Comparison of ENCODE assay signal across 27 cellular contexts in genomic region chr3:4309476-4310121, GRCh38. TPM values are rescaled to one million over a fixed set of nuclear protein-coding genes. Genes with fewer than 3 reads are reported as not detected.
DNase-seq lines count a peak whose midpoint lies in the region; ATAC-seq, FAIRE-seq and TF ChIP-seq lines count a peak whose summit lies in the region.
"Had no signal": no experiment of that assay in that cellular context is flagged by ENCODE, and none has a peak within 500 bp of the region (broad histone marks: within the 10 kb centered on the region; RNA-seq: fewer than 3 reads in every experiment).

No MANE protein-coding gene starts in this region.

- H3K4me3 ChIP-seq in GM23338 (no peak overlapping the region), Loucy (ENCODE audit: low read length, poor library complexity, severe bottlenecking) (no peak overlapping the region), H1 (ENCODE audit: extremely low read depth in 1 of 4, insufficient read depth in 2 of 4, low read depth in 3 of 4, low read length in 4 of 4) (no peak overlapping the region; a peak in 1 of 8 replicates), prostate gland (no peak overlapping the region), foreskin fibroblast (ENCODE audit: low read depth in 1 of 2, low read length in 2 of 2) (no peak overlapping the region)
- H3K4me3 ChIP-seq in CD8-positive, alpha-beta memory T cell (ENCODE audit: low read length) = no peak overlapping the region
- H3K4me3 ChIP-seq: adrenal gland, esophagus muscularis mucosa, gastrocnemius medialis, neural progenitor cell, SJCRH30, tibial nerve had no signal

- H3K18ac ChIP-seq in H1 (ENCODE audit: extremely low read depth, low read length) = no peak overlapping the region

- H3F3A ChIP-seq in GM23338 (replicated peaks; ENCODE audit: low read depth) (no peaks in the 10 kb centered on the region), Loucy (ENCODE audit: low read depth) (no peaks in the 10 kb centered on the region; the same call in 1 of the 2 replicates)

- no peak for FAIRE-seq in H1 (lab: Jason Lieb, UNC)
- FAIRE-seq: islet of Langerhans had no signal

- intact Hi-C loops in prostate gland (cut with DNase I) = loop anchor here (5.0 kb wide), 1 partner anchor 183 kb away; the partner anchor contains the start of gene ITPR1

- TF ChIP-seq RAD21 in H1 (IDR thresholded peaks at IDR 0.05 in 1 of 2, conservative IDR thresholded peaks at IDR 0.05 in 1 of 2; ENCODE audit: low read depth in 2 of 2, low read length in 2 of 2) = no peak

- H2AFZ ChIP-seq in GM23338 (no peak overlapping the region), Loucy (ENCODE audit: low read length) (no peak overlapping the region), H1 (ENCODE audit: low read length) (no peak overlapping the region)
- H2AFZ ChIP-seq: neural progenitor cell had no signal

- WGBS in H1 (ENCODE audit: extremely low coverage in 1 of 2, insufficient coverage in 1 of 2, insufficient read length in 1 of 2, insufficient replicate concordance in 2 of 2, low coverage in 1 of 2, low lambda C conversion rate in 2 of 2, missing lambda C conversion rate in 1 of 2), 2 experiments = 75% methylated on average over 3 of the region's 3 CpGs; no CpG with 5 or more reads in 1 of the 2 experiments
- 77% methylated on average over 3 of the region's 3 CpGs for WGBS in prostate gland

- no peaks in the 10 kb centered on the region for H3K9me3 Mint-ChIP-seq in GM23338
- H3K9me3 Mint-ChIP-seq in immature natural killer cell = no peaks in the 10 kb centered on the region
- H3K9me3 Mint-ChIP-seq in CD8-positive, alpha-beta memory T cell = no peaks in the 10 kb centered on the region
- H3K9me3 Mint-ChIP-seq: activated T-cell treated with anti-CD3 and anti-CD28 coated beads, Interleukin-2, amount 50 U/mL, for 24 hours; CD4-positive, alpha-beta memory T cell; endodermal cell; stimulated activated naive CD8-positive, alpha-beta T cell treated with anti-CD3 and anti-CD28 coated beads, Interleukin-15, Interleukin-2, amounts not matched to agents 100 ng/mL and 50 ng/mL, for 24 hours had no signal

- no peaks in the 10 kb centered on the region for H3K27me3 ChIP-seq in GM23338 (ENCODE audit: insufficient read depth)
- H3K27me3 ChIP-seq in Loucy (ENCODE audit: insufficient read depth, low read length, poor library complexity, severe bottlenecking) = no peaks in the 10 kb centered on the region
- H3K27me3 ChIP-seq in H1 (replicated peaks in 1 of 4; ENCODE audit: control insufficient read depth in 3 of 4, extremely low read depth in 1 of 4, insufficient read depth in 3 of 4, low read length in 3 of 4) = no peaks in the 10 kb centered on the region
- no peaks in the 10 kb centered on the region for H3K27me3 ChIP-seq in prostate gland (replicated peaks; ENCODE audit: insufficient read depth)
- H3K27me3 ChIP-seq in CD8-positive, alpha-beta memory T cell (ENCODE audit: insufficient read depth, low read length, poor library complexity, severe bottlenecking) = no peaks in the 10 kb centered on the region
- H3K27me3 ChIP-seq: adrenal gland, esophagus muscularis mucosa, gastrocnemius medialis, neural progenitor cell, SJCRH30, tibial nerve had no signal

- no peak overlapping the region for H3K4ac ChIP-seq in H1 (replicated peaks; ENCODE audit: insufficient read length, low read depth, low read length)

- H3K79me1 ChIP-seq in H1 (ENCODE audit: low read depth, low read length) = no peaks in the 10 kb centered on the region

- no peak overlapping the region; the same call in 1 of the 2 replicates for H2BK5ac ChIP-seq in H1 (ENCODE audit: low read depth, low read length)

- no peak overlapping the region for H3K14ac ChIP-seq in H1 (ENCODE audit: insufficient read length)

- no peak overlapping the region for H2BK12ac ChIP-seq in H1 (ENCODE audit: low read depth, low read length)

- no peak overlapping the region for H2BK20ac ChIP-seq in H1 (ENCODE audit: low read length)

- H3K9me3 ChIP-seq in Loucy (ENCODE audit: insufficient read depth, low read depth, low read length) = no peaks in the 10 kb centered on the region
- no peaks in the 10 kb centered on the region for H3K9me3 ChIP-seq in H1 (ENCODE audit: insufficient read depth in 2 of 2, low read depth in 1 of 2, low read length in 1 of 2)
- H3K9me3 ChIP-seq in prostate gland = no peaks in the 10 kb centered on the region
- no peaks in the 10 kb centered on the region for H3K9me3 ChIP-seq in CD8-positive, alpha-beta memory T cell (ENCODE audit: low read length)
- H3K9me3 ChIP-seq: adrenal gland, esophagus muscularis mucosa, gastrocnemius medialis, SJCRH30, tibial nerve had no signal

- no peak overlapping the region for H3K27ac ChIP-seq in GM23338 (ENCODE audit: low read depth)
- 0 out of 2 replicates have a peak overlapping the region, but pooled peaks have one; percentile 6 for H3K27ac ChIP-seq in H1 (ENCODE audit: low read depth, low read length)
- peak overlapping the region; percentile 5 to 41 for H3K27ac ChIP-seq in prostate gland
- H3K27ac ChIP-seq in CD8-positive, alpha-beta memory T cell (ENCODE audit: low read depth, low read length) = no peak overlapping the region
- H3K27ac ChIP-seq: adrenal gland, gastrocnemius medialis, neural progenitor cell, SJCRH30 had no signal

- no peak overlapping the region for H2BK120ac ChIP-seq in H1 (replicated peaks; ENCODE audit: low read depth, low read length)

- CTCF ChIA-PET in H1 (lab: Charles Lee; ENCODE audit: partially characterized antibody) = interaction anchor here (1.2 kb wide), 1 partner anchor 1138 kb away, joined by 3 read pairs; no protein-coding TSS in a partner anchor
- CTCF ChIA-PET in CD8-positive, alpha-beta memory T cell (lab: Charles Lee) = no interaction called here

- TF ChIP-seq EP300 in H1 (IDR thresholded peaks at IDR 0.05; ENCODE audit: borderline replicate concordance in 1 of 2, low read depth in 2 of 2, low read length in 2 of 2) = no peak

- H3K36me3 Mint-ChIP-seq in GM23338 (ENCODE audit: low read depth) (peaks cover 23% of the 10 kb centered on the region; the same call in 2 of the 3 replicates), immature natural killer cell (peaks cover 0 to 11% (median 0%) of the 10 kb centered on the region in 3 donors)
- peaks cover 0 to 32% (median 8%) of the 10 kb centered on the region in 3 donors for H3K36me3 Mint-ChIP-seq in CD8-positive, alpha-beta memory T cell

- H3K4me1 Mint-ChIP-seq in GM23338 (peaks cover 57% of the 10 kb centered on the region), immature natural killer cell (peaks cover 3 to 17% of the 10 kb centered on the region in 2 donors)
- H3K4me1 Mint-ChIP-seq in CD8-positive, alpha-beta memory T cell = peaks cover 8 to 30% (median 26%) of the 10 kb centered on the region in 3 donors

- H3K4me3 Mint-ChIP-seq in GM23338 = no peak overlapping the region
- H3K4me3 Mint-ChIP-seq in immature natural killer cell = no peak overlapping the region
- H3K4me3 Mint-ChIP-seq in CD8-positive, alpha-beta memory T cell = no peak overlapping the region
- H3K4me3 Mint-ChIP-seq: activated CD4-positive, alpha-beta T cell treated with anti-CD3 and anti-CD28 coated beads for 36 hours; activated T-cell treated with anti-CD3 and anti-CD28 coated beads, Interleukin-2, amount 50 U/mL, for 24 hours; brain; CD4-positive, alpha-beta memory T cell; endodermal cell; neural progenitor cell; stimulated activated naive CD8-positive, alpha-beta T cell treated with anti-CD3 and anti-CD28 coated beads, Interleukin-15, Interleukin-2, amounts not matched to agents 100 ng/mL and 50 ng/mL, for 24 hours had no signal

- H3K4me2 ChIP-seq in GM23338 = peak overlapping the region; percentile 61
- peak overlapping the region; percentile 80 for H3K4me2 ChIP-seq in Loucy (ENCODE audit: low read depth, low read length, poor library complexity, severe bottlenecking)
- H3K4me2 ChIP-seq in H1 (ENCODE audit: insufficient read depth in 1 of 2, low read depth in 2 of 2, low read length in 2 of 2) = peak overlapping the region in 1 of 2 experiments; percentile 57; a peak in 2 of 4 replicates
- H3K4me2 ChIP-seq: neural progenitor cell had no signal

- H3K9ac ChIP-seq in Loucy (ENCODE audit: low read depth, low read length, poor library complexity, severe bottlenecking) (peak overlapping the region; percentile 8), H1 (replicated peaks in 1 of 4; ENCODE audit: extremely low read depth in 1 of 4, low read depth in 3 of 4, low read length in 3 of 4) (no peak overlapping the region)
- H3K9ac ChIP-seq: neural progenitor cell had no signal

- H3K27me3 Mint-ChIP-seq in GM23338 (ENCODE audit: insufficient read depth, low read depth, poor library complexity) (no peaks in the 10 kb centered on the region), immature natural killer cell (ENCODE audit: low read depth in 3 of 3) (no peaks in the 10 kb centered on the region)
- H3K27me3 Mint-ChIP-seq in CD8-positive, alpha-beta memory T cell = no peaks in the 10 kb centered on the region
- H3K27me3 Mint-ChIP-seq: activated CD4-positive, alpha-beta T cell treated with anti-CD3 and anti-CD28 coated beads for 36 hours; activated T-cell treated with anti-CD3 and anti-CD28 coated beads, Interleukin-2, amount 50 U/mL, for 24 hours; CD4-positive, alpha-beta memory T cell; stimulated activated naive CD8-positive, alpha-beta T cell treated with anti-CD3 and anti-CD28 coated beads, Interleukin-15, Interleukin-2, amounts not matched to agents 100 ng/mL and 50 ng/mL, for 24 hours had no signal

- no peak overlapping the region; the same call in 1 of the 2 replicates for H3K27ac Mint-ChIP-seq in GM23338
- no peak overlapping the region for H3K27ac Mint-ChIP-seq in immature natural killer cell
- no peak overlapping the region for H3K27ac Mint-ChIP-seq in CD8-positive, alpha-beta memory T cell
- H3K27ac Mint-ChIP-seq: activated T-cell treated with anti-CD3 and anti-CD28 coated beads, Interleukin-2, amount 50 U/mL, for 24 hours; brain; CD4-positive, alpha-beta memory T cell; endodermal cell; neural progenitor cell; stimulated activated naive CD8-positive, alpha-beta T cell treated with anti-CD3 and anti-CD28 coated beads, Interleukin-15, Interleukin-2, amounts not matched to agents 100 ng/mL and 50 ng/mL, for 24 hours had no signal

- ATAC-seq in GM23338 (no peak), HG03469 (IDR thresholded peaks at IDR 0.05; ENCODE audit: unreplicated experiment) (no peak)
- ATAC-seq: activated CD4-positive, alpha-beta T cell treated with anti-CD3 and anti-CD28 coated beads for 36 hours; gastrocnemius medialis had no signal

- H2AK5ac ChIP-seq in H1 (ENCODE audit: low read depth, low read length) = no peak overlapping the region

- POLR2A ChIA-PET in H1 (lab: Charles Lee; ENCODE audit: partially characterized antibody) = no interaction called here
- POLR2A ChIA-PET in CD8-positive, alpha-beta memory T cell (lab: Charles Lee) = no interaction called here

- TF ChIP-seq POLR2A in H1 (IDR thresholded peaks at IDR 0.05; ENCODE audit: control extremely low read depth in 1 of 2, low read depth in 2 of 2, low read length in 2 of 2) = no peak
- no peak for TF ChIP-seq POLR2A in prostate gland (IDR thresholded peaks at IDR 0.05)

- H3K4me1 ChIP-seq in GM23338 (ENCODE audit: insufficient read depth) = peaks cover 48% of the 10 kb centered on the region
- H3K4me1 ChIP-seq in Loucy (ENCODE audit: insufficient read depth, low read length, poor library complexity, severe bottlenecking) = peaks cover 66% of the 10 kb centered on the region
- peaks cover 1 to 13% (median 8%) of the 10 kb centered on the region in 4 experiments; a peak in 3 of 7 replicates for H3K4me1 ChIP-seq in H1 (replicated peaks in 1 of 4; ENCODE audit: control insufficient read depth in 3 of 4, insufficient read depth in 4 of 4, low read length in 3 of 4)
- peaks cover 13% of the 10 kb centered on the region for H3K4me1 ChIP-seq in prostate gland (replicated peaks)
- H3K4me1 ChIP-seq in CD8-positive, alpha-beta memory T cell (ENCODE audit: insufficient read depth, low read length) = peaks cover 2% of the 10 kb centered on the region
- H3K4me1 ChIP-seq: SJCRH30 had no signal

- TF ChIP-seq CTCF in GM23338 (conservative IDR thresholded peaks at IDR 0.05; ENCODE audit: low read depth in 2 of 2) = no peak
- TF ChIP-seq CTCF in Loucy (conservative IDR thresholded peaks at IDR 0.05; ENCODE audit: low read length) = no peak
- no peak for TF ChIP-seq CTCF in H1 (IDR thresholded peaks at IDR 0.05; ENCODE audit: control extremely low read depth in 1 of 3, insufficient read depth in 1 of 3, low read depth in 1 of 3, low read length in 3 of 3)
- no peak for TF ChIP-seq CTCF in prostate gland (IDR thresholded peaks at IDR 0.05)
- no peak for TF ChIP-seq CTCF in foreskin fibroblast (IDR thresholded peaks at IDR 0.05; ENCODE audit: low read depth, low read length)

- no peak overlapping the region for H4K8ac ChIP-seq in H1 (ENCODE audit: extremely low read depth, insufficient read depth, low read length)

- H3K23me2 ChIP-seq in H1 (ENCODE audit: low read depth, low read length) = no peaks in the 10 kb centered on the region; the same call in 1 of the 2 replicates

- H3K36me3 ChIP-seq in GM23338 (ENCODE audit: insufficient read depth) (0 out of 2 replicates have a peak, but pooled peaks cover 1% of the 10 kb centered on the region), Loucy (ENCODE audit: insufficient read depth, low read length) (peaks cover 6% of the 10 kb centered on the region; the same call in 1 of the 2 replicates), H1 (ENCODE audit: control insufficient read depth in 2 of 4, insufficient read depth in 4 of 4, low read length in 3 of 4) (peaks cover 0 to 22% (median 7%) of the 10 kb centered on the region in 4 experiments; a peak in 4 of 8 replicates), prostate gland (no peaks in the 10 kb centered on the region)
- H3K36me3 ChIP-seq in CD8-positive, alpha-beta memory T cell (ENCODE audit: insufficient read depth, low read length) = no peaks in the 10 kb centered on the region
- H3K36me3 ChIP-seq: adrenal gland, gastrocnemius medialis had no signal

- no peak for DNase-seq in GM23338 (ENCODE audit: low spot score)
- DNase-seq in H1 (ENCODE audit: low read depth in 1 of 2, low spot score in 2 of 2) = no peak
- DNase-seq in prostate gland (ENCODE audit: low spot score) = no peak
- no peak for DNase-seq in foreskin fibroblast
- no peak for DNase-seq in immature natural killer cell
- no peak for DNase-seq in CD8-positive, alpha-beta memory T cell
- DNase-seq: activated CD4-positive, alpha-beta T cell treated with anti-CD3 and anti-CD28 coated beads for 36 hours; activated naive CD4-positive, alpha-beta T cell; activated T-cell treated with anti-CD3 and anti-CD28 coated beads, Interleukin-2, amount 50 U/mL, for 24 hours; adrenal gland; CD4-positive, alpha-beta memory T cell; endodermal cell; gastrocnemius medialis; hippocampal formation; IMR-90; NCI-H146; NCI-H510A; SJCRH30; stimulated activated CD4-positive, alpha-beta T cell treated with anti-CD3 and anti-CD28 coated beads, Interleukin-15, amount 100 ng/mL, for 24 hours had no signal

- H3K9me2 ChIP-seq in GM23338 (ENCODE audit: insufficient read depth) (no peaks in the 10 kb centered on the region), Loucy (replicated peaks; ENCODE audit: low read depth, low read length) (no peaks in the 10 kb centered on the region)

- no peak overlapping the region for H3K56ac ChIP-seq in H1 (replicated peaks; ENCODE audit: insufficient read length, low read depth, low read length)

- H4K91ac ChIP-seq in H1 (replicated peaks; ENCODE audit: insufficient read length, low read length) = no peak overlapping the region

- H2BK15ac ChIP-seq in H1 (ENCODE audit: low read length) = no peak overlapping the region

- no peaks in the 10 kb centered on the region; the same call in 1 of the 2 replicates for H4K20me1 ChIP-seq in GM23338 (replicated peaks; ENCODE audit: insufficient read depth)
- no peaks in the 10 kb centered on the region for H4K20me1 ChIP-seq in Loucy (ENCODE audit: insufficient read depth, low read length, poor library complexity, severe bottlenecking)
- no peaks in the 10 kb centered on the region for H4K20me1 ChIP-seq in H1 (replicated peaks in 1 of 2; ENCODE audit: control insufficient read depth in 1 of 2, insufficient read depth in 2 of 2, low read length in 2 of 2)

- H3K79me2 ChIP-seq in GM23338 (replicated peaks; ENCODE audit: insufficient read depth) (peaks cover 49% of the 10 kb centered on the region), Loucy (ENCODE audit: insufficient read depth, low read length) (peaks cover 65% of the 10 kb centered on the region), H1 (ENCODE audit: control insufficient read depth in 1 of 2, insufficient read depth in 2 of 2, low read length in 2 of 2) (peaks cover 0 to 22% of the 10 kb centered on the region in 2 experiments; a peak in 2 of 4 replicates)

- no peak overlapping the region for H3K23ac ChIP-seq in H1 (ENCODE audit: insufficient read length)

- no peak overlapping the region for H4K5ac ChIP-seq in H1 (ENCODE audit: insufficient read length, low read depth, low read length)

RNA-seq across cellular contexts. Expression of gene SETMAR, which starts 6.4 kb away (rescaled TPM):
- total RNA-seq in GM23338 (2014; rRNA removed; shearing (Covaris generic)) = 14.6 and 19.8 TPM in 2 replicates
- polyA plus RNA-seq in GM23338 (2016; fragmentation: Nextera tagmentation; extraction: Ambion mirVana) (11.2 and 12.9 TPM in 2 replicates), H1 (2011; rRNA removed) (11.5 and 16.1 TPM in 2 replicates), immature natural killer cell (10 to 100 TPM in 2 of 3 donors, 1 to 10 TPM in 1; 9.8 to 11.1 (median 10.4) TPM)
- total RNA-seq in H1 (2021; fragmentation: NEBNext Ultra II Directional; extraction: Animal tissue kit (Norgen Biotek cat#: 25700)) = 25.3 and 25.6 TPM in 2 replicates
- polyA plus RNA-seq in H1 (2011; cell fraction: cytosol; rRNA removed) = 18.0 TPM
- 20.7 TPM for polyA plus RNA-seq in H1 (2011; cell fraction: nucleus; rRNA removed)
- 20.6 to 28.5 TPM (median 24.0 TPM) in 4 replicates for polyA plus RNA-seq in H1 (2012, experiment 1 of 2)
- 2.6 TPM for polyA plus RNA-seq in H1 (2012, experiment 2 of 2)
- polyA plus RNA-seq in H1 (2013, experiment 1 of 2) = 22.2 TPM
- polyA plus RNA-seq in H1 (2013, experiment 2 of 2) = 19.2 TPM
- 35.3 and 39.6 TPM in 2 replicates for polyA minus RNA-seq in H1 (2011; rRNA and poly(A)+ RNA removed)
- 11.8 TPM for polyA minus RNA-seq in H1 (2011; cell fraction: cytosol; rRNA and poly(A)+ RNA removed)
- polyA minus RNA-seq in H1 (2011; cell fraction: nucleus; rRNA and poly(A)+ RNA removed) = 72.1 TPM
- 10 to 100 TPM; 39.8 to 42.8 TPM for total RNA-seq in prostate gland
- total RNA-seq in CD8-positive, alpha-beta memory T cell = 10 to 100 TPM; 18.4 to 18.6 TPM
- polyA plus RNA-seq in CD8-positive, alpha-beta memory T cell = 12.0 TPM

Comparison
In these comparisons a context has a peak if more than half of its experiments do, and no peak if none do; other contexts are left out.
1. H3K27ac ChIP-seq: peak in H1 (single experiment) and prostate gland (2 of 2); none in GM23338 (single experiment) and CD8-positive, alpha-beta memory T cell (single experiment).